In genomic region chr16:79272141-79272577, GRCh38 we compare ENCODE assay signal across 14 cellular contexts.
DNase-seq lines count a peak whose midpoint lies in the region; ATAC-seq and TF ChIP-seq lines count a peak whose summit lies in the region.
"Had no signal": no experiment of that assay in that cellular context is flagged by ENCODE, and none has a peak within 500 bp of the region (broad histone marks: within the 10 kb centered on the region; RNA-seq: fewer than 3 reads in every experiment).

No MANE protein-coding gene starts in this region.

- H4K20me1 ChIP-seq in neural progenitor cell (ENCODE audit: low read depth), result no peaks in the 10 kb centered on the region

- peaks cover 23 to 77% (median 56%) of the 10 kb centered on the region in 5 donors for H3K27me3 Mint-ChIP-seq in naive thymus-derived CD8-positive, alpha-beta T cell
- H3K27me3 Mint-ChIP-seq in neural progenitor cell (ENCODE audit: insufficient read depth, low read depth), result peaks cover 2% of the 10 kb centered on the region

- no peaks in the 10 kb centered on the region for H3F3A ChIP-seq in neural progenitor cell (ENCODE audit: low read depth)

- H3K4me1 ChIP-seq in neural progenitor cell, result peaks cover 5% of the 10 kb centered on the region
- H3K4me1 ChIP-seq: left lung had no signal

- POLR2A ChIA-PET in naive thymus-derived CD8-positive, alpha-beta T cell (lab: Charles Lee), result no interaction called here

- H3K36me3 ChIP-seq in neural progenitor cell, result no peaks in the 10 kb centered on the region
- H3K36me3 ChIP-seq: left lung had no signal

- no peak overlapping the region for H3K27ac ChIP-seq in neural progenitor cell
- H3K27ac ChIP-seq: GM23248, left lung, parathyroid adenoma, RWPE1 had no signal

- peak overlapping the region; percentile 16 to 90 (median 64) for H3K27ac Mint-ChIP-seq in naive thymus-derived CD8-positive, alpha-beta T cell
- no peak overlapping the region for H3K27ac Mint-ChIP-seq in neural progenitor cell
- H3K27ac Mint-ChIP-seq: WTC11 had no signal

- no peak overlapping the region for H3K4me2 ChIP-seq in neural progenitor cell

- no peak overlapping the region for H2AFZ ChIP-seq in neural progenitor cell (replicated peaks)
- H2AFZ ChIP-seq: GM23248, parathyroid adenoma had no signal

- H3K9me3 Mint-ChIP-seq in naive thymus-derived CD8-positive, alpha-beta T cell, result peaks cover 0 to 2% (median 0%) of the 10 kb centered on the region in 9 donors
- no peaks in the 10 kb centered on the region for H3K9me3 Mint-ChIP-seq in neural progenitor cell

- no peak overlapping the region for H3K9ac ChIP-seq in neural progenitor cell
- H3K9ac ChIP-seq: GM23248, parathyroid adenoma had no signal

- H3K27me3 ChIP-seq in neural progenitor cell, result no peaks in the 10 kb centered on the region
- H3K27me3 ChIP-seq: left lung had no signal

- peak overlapping the region; percentile 51 to 81 (median 71) for H3K4me3 Mint-ChIP-seq in naive thymus-derived CD8-positive, alpha-beta T cell
- no peak overlapping the region for H3K4me3 Mint-ChIP-seq in neural progenitor cell
- H3K4me3 Mint-ChIP-seq: WTC11 had no signal

- H3K4me1 Mint-ChIP-seq in naive thymus-derived CD8-positive, alpha-beta T cell, result peaks cover 31 to 61% (median 58%) of the 10 kb centered on the region in 4 donors
- peaks cover 12% of the 10 kb centered on the region for H3K4me1 Mint-ChIP-seq in neural progenitor cell

- no peak overlapping the region for H3K4me3 ChIP-seq in neural progenitor cell
- H3K4me3 ChIP-seq: GM23248, left lung had no signal

- ATAC-seq in naive thymus-derived CD8-positive, alpha-beta T cell, result peak; percentile 91 to 93
- ATAC-seq in omental fat pad (ENCODE audit: low FRiP score), result no peak
- ATAC-seq: left lung, WTC11 had no signal

- no peaks in the 10 kb centered on the region for H3K9me3 ChIP-seq in neural progenitor cell (ENCODE audit: low read depth)
- H3K9me3 ChIP-seq: left lung had no signal

- TF ChIP-seq CTCF in neural progenitor cell (IDR thresholded peaks at IDR 0.05) (no peak), omental fat pad (IDR thresholded peaks at IDR 0.05) (no peak)

- H3K36me3 Mint-ChIP-seq in naive thymus-derived CD8-positive, alpha-beta T cell, result no peaks in the 10 kb centered on the region
- no peaks in the 10 kb centered on the region for H3K36me3 Mint-ChIP-seq in neural progenitor cell
- H3K36me3 Mint-ChIP-seq: WTC11 had no signal

- no peaks in the 10 kb centered on the region for H3K79me2 ChIP-seq in neural progenitor cell (ENCODE audit: low read depth)
- H3K79me2 ChIP-seq: parathyroid adenoma had no signal

- DNase-seq in activated CD4-positive, CD25-positive, alpha-beta regulatory T cell treated with anti-CD3 and anti-CD28 coated beads, Interleukin-2, amount 50 U/mL, for 16 hours (ENCODE audit: low read depth, low spot score), result peak; percentile 12
- DNase-seq in activated T-cell treated with anti-CD3 and anti-CD28 coated beads, Interleukin-2, amount 50 U/mL, for 48 hours, result peak; percentile 84 to 85
- DNase-seq in naive thymus-derived CD8-positive, alpha-beta T cell, result peak; percentile 11 to 82 (median 57)
- peak; percentile 8 to 78 (median 36) for DNase-seq in stimulated activated naive CD4-positive, alpha-beta T cell (lab: John Stamatoyannopoulos, UW)
- no peak for DNase-seq in neural progenitor cell (ENCODE audit: low spot score)
- no peak for DNase-seq in omental fat pad (ENCODE audit: low spot score)
- no peak for DNase-seq in AG20443 (ENCODE audit: low spot score)
- DNase-seq in HK-2 (ENCODE audit: unreplicated experiment), result no peak
- DNase-seq: DMS79, GM23248 had no signal

Comparison
In these comparisons a context has a peak if more than half of its experiments do, and no peak if none do; other contexts are left out.
1. DNase-seq: peak in activated CD4-positive, CD25-positive, alpha-beta regulatory T cell treated with anti-CD3 and anti-CD28 coated beads, Interleukin-2, amount 50 U/mL, for 16 hours (single experiment), activated T-cell treated with anti-CD3 and anti-CD28 coated beads, Interleukin-2, amount 50 U/mL, for 48 hours (2 of 2), naive thymus-derived CD8-positive, alpha-beta T cell (10 of 10) and stimulated activated naive CD4-positive, alpha-beta T cell (6 of 6); none in neural progenitor cell (single experiment), omental fat pad (single experiment), AG20443 (single experiment) and HK-2 (single experiment).